1 cellular context compared by ENCODE assay signal in genomic region chr11:62775646-62776045, GRCh38.
TF ChIP-seq lines count a peak whose summit lies in the region.

No MANE protein-coding gene starts in this region.

TF ChIP-seq in WTC11, 78 proteins besides CTCF, POLR2A, EP300 and RAD21:
- TF ChIP-seq STAT6 (CRISPR knock-in tag; conservative IDR thresholded peaks at IDR 0.05; ENCODE audit: low read depth) (no peak), IRF1 (CRISPR knock-in tag; IDR thresholded peaks at IDR 0.05) (no peak), ZBTB21 (CRISPR knock-in tag; IDR thresholded peaks at IDR 0.05; ENCODE audit: borderline replicate concordance) (no peak), USF2 (CRISPR knock-in tag; IDR thresholded peaks at IDR 0.05) (no peak), ZNF425 (CRISPR knock-in tag; conservative IDR thresholded peaks at IDR 0.05) (no peak), TCF7 (CRISPR knock-in tag; IDR thresholded peaks at IDR 0.05; ENCODE audit: low read depth) (no peak), ETV6 (CRISPR knock-in tag; IDR thresholded peaks at IDR 0.05) (no peak), GTF2I (CRISPR knock-in tag; conservative IDR thresholded peaks at IDR 0.05) (no peak), ZNF281 (CRISPR knock-in tag; IDR thresholded peaks at IDR 0.05) (no peak), FOXP1 (CRISPR knock-in tag; IDR thresholded peaks at IDR 0.05; ENCODE audit: borderline replicate concordance) (no peak), ZNF671 (CRISPR knock-in tag; IDR thresholded peaks at IDR 0.05) (no peak)
- TF ChIP-seq, protein P1, sequence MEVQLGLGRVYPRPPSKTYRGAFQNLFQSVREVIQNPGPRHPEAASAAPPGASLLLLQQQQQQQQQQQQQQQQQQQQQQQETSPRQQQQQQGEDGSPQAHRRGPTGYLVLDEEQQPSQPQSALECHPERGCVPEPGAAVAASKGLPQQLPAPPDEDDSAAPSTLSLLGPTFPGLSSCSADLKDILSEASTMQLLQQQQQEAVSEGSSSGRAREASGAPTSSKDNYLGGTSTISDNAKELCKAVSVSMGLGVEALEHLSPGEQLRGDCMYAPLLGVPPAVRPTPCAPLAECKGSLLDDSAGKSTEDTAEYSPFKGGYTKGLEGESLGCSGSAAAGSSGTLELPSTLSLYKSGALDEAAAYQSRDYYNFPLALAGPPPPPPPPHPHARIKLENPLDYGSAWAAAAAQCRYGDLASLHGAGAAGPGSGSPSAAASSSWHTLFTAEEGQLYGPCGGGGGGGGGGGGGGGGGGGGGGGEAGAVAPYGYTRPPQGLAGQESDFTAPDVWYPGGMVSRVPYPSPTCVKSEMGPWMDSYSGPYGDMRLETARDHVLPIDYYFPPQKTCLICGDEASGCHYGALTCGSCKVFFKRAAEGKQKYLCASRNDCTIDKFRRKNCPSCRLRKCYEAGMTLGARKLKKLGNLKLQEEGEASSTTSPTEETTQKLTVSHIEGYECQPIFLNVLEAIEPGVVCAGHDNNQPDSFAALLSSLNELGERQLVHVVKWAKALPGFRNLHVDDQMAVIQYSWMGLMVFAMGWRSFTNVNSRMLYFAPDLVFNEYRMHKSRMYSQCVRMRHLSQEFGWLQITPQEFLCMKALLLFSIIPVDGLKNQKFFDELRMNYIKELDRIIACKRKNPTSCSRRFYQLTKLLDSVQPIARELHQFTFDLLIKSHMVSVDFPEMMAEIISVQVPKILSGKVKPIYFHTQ (CRISPR knock-in tag; IDR thresholded peaks at IDR 0.05), result no peak
- TF ChIP-seq, protein P2, sequence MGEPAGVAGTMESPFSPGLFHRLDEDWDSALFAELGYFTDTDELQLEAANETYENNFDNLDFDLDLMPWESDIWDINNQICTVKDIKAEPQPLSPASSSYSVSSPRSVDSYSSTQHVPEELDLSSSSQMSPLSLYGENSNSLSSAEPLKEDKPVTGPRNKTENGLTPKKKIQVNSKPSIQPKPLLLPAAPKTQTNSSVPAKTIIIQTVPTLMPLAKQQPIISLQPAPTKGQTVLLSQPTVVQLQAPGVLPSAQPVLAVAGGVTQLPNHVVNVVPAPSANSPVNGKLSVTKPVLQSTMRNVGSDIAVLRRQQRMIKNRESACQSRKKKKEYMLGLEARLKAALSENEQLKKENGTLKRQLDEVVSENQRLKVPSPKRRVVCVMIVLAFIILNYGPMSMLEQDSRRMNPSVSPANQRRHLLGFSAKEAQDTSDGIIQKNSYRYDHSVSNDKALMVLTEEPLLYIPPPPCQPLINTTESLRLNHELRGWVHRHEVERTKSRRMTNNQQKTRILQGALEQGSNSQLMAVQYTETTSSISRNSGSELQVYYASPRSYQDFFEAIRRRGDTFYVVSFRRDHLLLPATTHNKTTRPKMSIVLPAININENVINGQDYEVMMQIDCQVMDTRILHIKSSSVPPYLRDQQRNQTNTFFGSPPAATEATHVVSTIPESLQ (CRISPR knock-in tag; IDR thresholded peaks at IDR 0.05), result no peak
